ENCODE assay signal across 8 cellular contexts in genomic region chr22:26673485-26673884, GRCh38. TPM values are rescaled to one million over a fixed set of nuclear protein-coding genes. Genes with fewer than 3 reads are reported as not detected.
DNase-seq lines count a peak whose midpoint lies in the region; ATAC-seq and TF ChIP-seq lines count a peak whose summit lies in the region.

No MANE protein-coding gene starts in this region.

- WGBS in iPS DF 6.9 (ENCODE audit: insufficient coverage, insufficient read length): no CpG with 5 or more reads among the region's 4 CpGs

- H3K27ac ChIP-seq in cardiac muscle cell (peak overlapping the region; percentile 97), iPS DF 6.9 (ENCODE audit: low read length) (peak overlapping the region; percentile 0)

- no peaks in the 10 kb centered on the region for H3K36me3 ChIP-seq in cardiac muscle cell
- no peaks in the 10 kb centered on the region for H3K36me3 ChIP-seq in iPS DF 6.9 (ENCODE audit: control insufficient read depth, insufficient read depth, low read length)

- peaks cover 7% of the 10 kb centered on the region for H3K4me1 ChIP-seq in cardiac muscle cell (ENCODE audit: low read depth)
- H3K4me1 ChIP-seq in iPS DF 6.9 (ENCODE audit: control insufficient read depth, insufficient read depth, low read length): peaks cover 6% of the 10 kb centered on the region; the same call in 1 of the 2 replicates

- H3K9me3 ChIP-seq in cardiac muscle cell (ENCODE audit: low read depth) (no peaks in the 10 kb centered on the region), iPS DF 6.9 (ENCODE audit: control insufficient read depth, insufficient read depth, low read length) (no peaks in the 10 kb centered on the region)

- intact Hi-C loops in Right ventricle myocardium inferior (cut with DNase I): loop anchor here (10.0 kb wide), 1 partner anchor 1131 kb away; the partner anchor contains the start of gene MN1

- H3K4me3 ChIP-seq in cardiac muscle cell (peak overlapping the region; percentile 65), iPS DF 6.9 (ENCODE audit: low read length) (peak overlapping the region; percentile 30; the same call in 1 of the 2 replicates)

- H3K27me3 ChIP-seq in cardiac muscle cell: no peaks in the 10 kb centered on the region
- no peaks in the 10 kb centered on the region for H3K27me3 ChIP-seq in iPS DF 6.9 (ENCODE audit: control insufficient read depth, insufficient read depth, low read length)

- ATAC-seq in Right ventricle myocardium inferior: no peak
- no peak for ATAC-seq in GM18858 (IDR thresholded peaks at IDR 0.05; ENCODE audit: unreplicated experiment)
- ATAC-seq in GM21381 (IDR thresholded peaks at IDR 0.05; ENCODE audit: unreplicated experiment): no peak

- DNase-seq in cardiac muscle cell (ENCODE audit: low read depth in 1 of 2, low spot score in 1 of 2) (no peak), Right ventricle myocardium inferior (ENCODE audit: missing footprints) (no peak), iPS DF 6.9 (ENCODE audit: low read depth, low spot score) (no peak), pons (ENCODE audit: low spot score) (no peak)
- DNase-seq in activated effector memory CD4-positive, alpha-beta T cell treated with anti-CD3 and anti-CD28 coated beads, Interleukin-2, amount 50 U/mL, for 16 hours: peak; percentile 76
- DNase-seq in stimulated activated CD4-positive, alpha-beta T cell treated with anti-CD3 and anti-CD28 coated beads, Interleukin-4, amount 100 ng/mL, for 24 hours: peak; percentile 33

- no peak for TF ChIP-seq CTCF in cardiac muscle cell (IDR thresholded peaks at IDR 0.05; ENCODE audit: low read depth, low read length)

RNA-seq across cellular contexts. Expression of gene MIAT, which starts 16.1 kb away (rescaled TPM):
- total RNA-seq in cardiac muscle cell (0.21 and 0.66 TPM in 2 replicates), Right ventricle myocardium inferior (0.38 TPM)
- polyA plus RNA-seq in cardiac muscle cell: 0.11 and 0.30 TPM in 2 replicates

RNA-seq across cellular contexts. Expression of gene CRYBA4, which starts 51.7 kb away (rescaled TPM):
- total RNA-seq in cardiac muscle cell (not detected in 2 replicates), Right ventricle myocardium inferior (not detected)
- polyA plus RNA-seq in cardiac muscle cell: 0.34 TPM in 1 of 2 replicates, not detected in the other

RNA-seq across cellular contexts. Expression of gene CRYBB1, which starts 55.7 kb away (rescaled TPM):
- total RNA-seq in cardiac muscle cell (0.11 TPM in 1 of 2 replicates, not detected in the other), Right ventricle myocardium inferior (0.87 TPM)
- polyA plus RNA-seq in cardiac muscle cell: not detected in 2 replicates

Comparison
In these comparisons a context has a peak if more than half of its experiments do, and no peak if none do; other contexts are left out.
1. DNase-seq: peak in activated effector memory CD4-positive, alpha-beta T cell treated with anti-CD3 and anti-CD28 coated beads, Interleukin-2, amount 50 U/mL, for 16 hours (single experiment) and stimulated activated CD4-positive, alpha-beta T cell treated with anti-CD3 and anti-CD28 coated beads, Interleukin-4, amount 100 ng/mL, for 24 hours (single experiment); none in cardiac muscle cell (0 of 2), Right ventricle myocardium inferior (single experiment), iPS DF 6.9 (single experiment) and pons (single experiment).